In the genomic region with DNA sequence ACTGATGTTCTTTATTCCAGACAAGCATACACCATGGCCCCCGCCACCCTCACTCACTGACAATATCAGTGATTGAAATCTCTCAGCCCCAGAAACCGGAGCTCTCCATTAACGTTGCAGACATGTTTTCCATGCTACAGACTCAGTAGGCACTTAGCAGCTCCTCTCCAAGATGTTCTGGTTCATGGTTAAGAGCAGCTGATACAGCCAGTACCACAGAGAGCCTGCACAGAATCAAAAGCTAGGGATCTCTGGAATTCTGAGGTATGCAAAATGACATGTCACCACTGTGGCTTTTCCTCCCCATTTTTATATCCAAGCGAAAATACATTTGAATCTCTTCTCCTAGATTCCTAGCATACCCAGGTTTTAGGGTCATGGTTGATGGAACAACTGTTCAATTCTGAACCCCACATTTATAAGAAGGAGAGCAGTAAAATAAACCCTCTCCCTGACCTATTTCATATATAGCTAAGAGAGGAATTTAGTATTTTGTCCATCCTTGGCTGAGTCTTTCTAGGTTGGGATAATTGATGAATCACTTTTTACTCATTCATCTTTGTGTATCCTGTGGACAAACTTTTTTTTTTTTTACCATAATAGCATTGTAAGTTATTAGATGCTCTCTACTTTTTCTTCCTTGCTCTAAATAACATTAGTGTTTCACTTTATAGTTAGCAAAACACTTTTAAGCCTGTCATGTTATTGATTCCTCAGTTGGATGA, we compare ENCODE assay signal across 17 cellular contexts.
DNase-seq lines count a peak whose midpoint lies in the region; ATAC-seq and TF ChIP-seq lines count a peak whose summit lies in the region.
"Had no signal": no experiment of that assay in that cellular context is flagged by ENCODE, and none has a peak within 500 bp of the region (broad histone marks: within the 10 kb centered on the region; RNA-seq: fewer than 3 reads in every experiment).

No MANE protein-coding gene starts in this region.

- H3K9me3 Mint-ChIP-seq in WTC11 (peaks cover 14% of the 10 kb centered on the region; the same call in 1 of the 2 replicates), progenitor cell of endocrine pancreas (ENCODE audit: low read depth) (peaks cover 2% of the 10 kb centered on the region)
- peaks cover 19 to 26% of the 10 kb centered on the region in 2 donors for H3K9me3 Mint-ChIP-seq in activated naive CD4-positive, alpha-beta T cell treated with anti-CD3 and anti-CD28 coated beads, Interleukin-2, amount 50 U/mL, for 72 hours

- POLR2A ChIA-PET in WTC11 (lab: Charles Lee) = interaction anchor here (0.7 kb wide), 1 partner anchor 63 kb away, joined by 3 read pairs; no protein-coding TSS in a partner anchor

- DNase-seq in HS-5 (ENCODE audit: low read depth) (peak; percentile 37), WTC11 (ENCODE audit: low spot score) (no peak), epithelial cell of esophagus (ENCODE audit: low read depth) (peak; percentile 7), progenitor cell of endocrine pancreas (ENCODE audit: low spot score, unreplicated experiment) (no peak)
- DNase-seq in activated naive CD4-positive, alpha-beta T cell treated with anti-CD3 and anti-CD28 coated beads, Interleukin-2, amount 50 U/mL, for 72 hours (ENCODE audit: low spot score in 2 of 2) = no peak
- DNase-seq: DMS79, Kasumi-1, MM.1S, NCI-H1092 treated with DMSO at 0.1 percent for 48 hours, NCI-H146, NCI-H2029 treated with DMSO at 0.1 percent for 48 hours, NCI-H2171, NCI-H526, Right ventricle myocardium superior had no signal

- H3K27me3 Mint-ChIP-seq in WTC11 (ENCODE audit: low read depth) = no peaks in the 10 kb centered on the region
- no peaks in the 10 kb centered on the region for H3K27me3 Mint-ChIP-seq in progenitor cell of endocrine pancreas

- no peak overlapping the region for H3K4me3 Mint-ChIP-seq in WTC11
- H3K4me3 Mint-ChIP-seq in progenitor cell of endocrine pancreas (ENCODE audit: low read depth) = no peak overlapping the region

- CTCF ChIA-PET in WTC11 (lab: Charles Lee) = no interaction called here

- peaks cover 15% of the 10 kb centered on the region for H3K36me3 Mint-ChIP-seq in WTC11
- no peaks in the 10 kb centered on the region for H3K36me3 Mint-ChIP-seq in activated naive CD4-positive, alpha-beta T cell treated with anti-CD3 and anti-CD28 coated beads, Interleukin-2, amount 50 U/mL, for 72 hours
- H3K36me3 Mint-ChIP-seq in progenitor cell of endocrine pancreas (ENCODE audit: insufficient read depth) = peaks cover 4% of the 10 kb centered on the region

- H3K27ac Mint-ChIP-seq in WTC11 (peak overlapping the region; percentile 47; the same call in 1 of the 2 replicates), progenitor cell of endocrine pancreas (no peak overlapping the region)
- no peak overlapping the region for H3K27ac Mint-ChIP-seq in activated naive CD4-positive, alpha-beta T cell treated with anti-CD3 and anti-CD28 coated beads, Interleukin-2, amount 50 U/mL, for 72 hours

- H3K4me1 Mint-ChIP-seq in WTC11 = peaks cover 55% of the 10 kb centered on the region
- peaks cover 2% of the 10 kb centered on the region for H3K4me1 Mint-ChIP-seq in progenitor cell of endocrine pancreas (ENCODE audit: low read depth)

- no peak overlapping the region for H3K4me3 ChIP-seq in epithelial cell of esophagus (ENCODE audit: low read length)
- H3K4me3 ChIP-seq: SK-N-MC had no signal

- no peak for ATAC-seq in WTC11
- no peak for ATAC-seq in HG03520 (IDR thresholded peaks at IDR 0.05; ENCODE audit: unreplicated experiment)
- ATAC-seq in HG03565 (IDR thresholded peaks at IDR 0.05; ENCODE audit: unreplicated experiment) = no peak
- no peak for ATAC-seq in activated naive CD4-positive, alpha-beta T cell treated with anti-CD3 and anti-CD28 coated beads, Interleukin-2, amount 50 U/mL, for 72 hours

- TF ChIP-seq CTCF in WTC11 (IDR thresholded peaks at IDR 0.05) (no peak), epithelial cell of esophagus (IDR thresholded peaks at IDR 0.05; ENCODE audit: insufficient read depth, low read depth, low read length, missing control alignments) (no peak), progenitor cell of endocrine pancreas (IDR thresholded peaks at IDR 0.05; ENCODE audit: unreplicated experiment) (no peak)

TF ChIP-seq in WTC11, 78 proteins besides CTCF, POLR2A, EP300 and RAD21:
- TF ChIP-seq MYBL2 (CRISPR knock-in tag; IDR thresholded peaks at IDR 0.05) = no peak
- TF ChIP-seq, protein P1, sequence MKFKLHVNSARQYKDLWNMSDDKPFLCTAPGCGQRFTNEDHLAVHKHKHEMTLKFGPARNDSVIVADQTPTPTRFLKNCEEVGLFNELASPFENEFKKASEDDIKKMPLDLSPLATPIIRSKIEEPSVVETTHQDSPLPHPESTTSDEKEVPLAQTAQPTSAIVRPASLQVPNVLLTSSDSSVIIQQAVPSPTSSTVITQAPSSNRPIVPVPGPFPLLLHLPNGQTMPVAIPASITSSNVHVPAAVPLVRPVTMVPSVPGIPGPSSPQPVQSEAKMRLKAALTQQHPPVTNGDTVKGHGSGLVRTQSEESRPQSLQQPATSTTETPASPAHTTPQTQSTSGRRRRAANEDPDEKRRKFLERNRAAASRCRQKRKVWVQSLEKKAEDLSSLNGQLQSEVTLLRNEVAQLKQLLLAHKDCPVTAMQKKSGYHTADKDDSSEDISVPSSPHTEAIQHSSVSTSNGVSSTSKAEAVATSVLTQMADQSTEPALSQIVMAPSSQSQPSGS (CRISPR knock-in tag; IDR thresholded peaks at IDR 0.05; ENCODE audit: borderline replicate concordance, low read depth) = no peak
- TF ChIP-seq, protein P2, sequence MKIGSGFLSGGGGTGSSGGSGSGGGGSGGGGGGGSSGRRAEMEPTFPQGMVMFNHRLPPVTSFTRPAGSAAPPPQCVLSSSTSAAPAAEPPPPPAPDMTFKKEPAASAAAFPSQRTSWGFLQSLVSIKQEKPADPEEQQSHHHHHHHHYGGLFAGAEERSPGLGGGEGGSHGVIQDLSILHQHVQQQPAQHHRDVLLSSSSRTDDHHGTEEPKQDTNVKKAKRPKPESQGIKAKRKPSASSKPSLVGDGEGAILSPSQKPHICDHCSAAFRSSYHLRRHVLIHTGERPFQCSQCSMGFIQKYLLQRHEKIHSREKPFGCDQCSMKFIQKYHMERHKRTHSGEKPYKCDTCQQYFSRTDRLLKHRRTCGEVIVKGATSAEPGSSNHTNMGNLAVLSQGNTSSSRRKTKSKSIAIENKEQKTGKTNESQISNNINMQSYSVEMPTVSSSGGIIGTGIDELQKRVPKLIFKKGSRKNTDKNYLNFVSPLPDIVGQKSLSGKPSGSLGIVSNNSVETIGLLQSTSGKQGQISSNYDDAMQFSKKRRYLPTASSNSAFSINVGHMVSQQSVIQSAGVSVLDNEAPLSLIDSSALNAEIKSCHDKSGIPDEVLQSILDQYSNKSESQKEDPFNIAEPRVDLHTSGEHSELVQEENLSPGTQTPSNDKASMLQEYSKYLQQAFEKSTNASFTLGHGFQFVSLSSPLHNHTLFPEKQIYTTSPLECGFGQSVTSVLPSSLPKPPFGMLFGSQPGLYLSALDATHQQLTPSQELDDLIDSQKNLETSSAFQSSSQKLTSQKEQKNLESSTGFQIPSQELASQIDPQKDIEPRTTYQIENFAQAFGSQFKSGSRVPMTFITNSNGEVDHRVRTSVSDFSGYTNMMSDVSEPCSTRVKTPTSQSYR (CRISPR knock-in tag; IDR thresholded peaks at IDR 0.05) = no peak
- TF ChIP-seq, protein P3, sequence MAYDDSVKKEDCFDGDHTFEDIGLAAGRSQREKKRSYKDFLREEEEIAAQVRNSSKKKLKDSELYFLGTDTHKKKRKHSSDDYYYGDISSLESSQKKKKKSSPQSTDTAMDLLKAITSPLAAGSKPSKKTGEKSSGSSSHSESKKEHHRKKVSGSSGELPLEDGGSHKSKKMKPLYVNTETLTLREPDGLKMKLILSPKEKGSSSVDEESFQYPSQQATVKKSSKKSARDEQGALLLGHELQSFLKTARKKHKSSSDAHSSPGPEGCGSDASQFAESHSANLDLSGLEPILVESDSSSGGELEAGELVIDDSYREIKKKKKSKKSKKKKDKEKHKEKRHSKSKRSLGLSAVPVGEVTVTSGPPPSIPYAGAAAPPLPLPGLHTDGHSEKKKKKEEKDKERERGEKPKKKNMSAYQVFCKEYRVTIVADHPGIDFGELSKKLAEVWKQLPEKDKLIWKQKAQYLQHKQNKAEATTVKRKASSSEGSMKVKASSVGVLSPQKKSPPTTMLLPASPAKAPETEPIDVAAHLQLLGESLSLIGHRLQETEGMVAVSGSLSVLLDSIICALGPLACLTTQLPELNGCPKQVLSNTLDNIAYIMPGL (CRISPR knock-in tag; IDR thresholded peaks at IDR 0.05) = no peak
- TF ChIP-seq CBFB (CRISPR knock-in tag; IDR thresholded peaks at IDR 0.05; ENCODE audit: low read depth) = no peak
- no peak for TF ChIP-seq SMAD4 (CRISPR knock-in tag; IDR thresholded peaks at IDR 0.05)
- no peak for TF ChIP-seq ZNF423 (CRISPR knock-in tag; IDR thresholded peaks at IDR 0.05)
- TF ChIP-seq, protein P4, sequence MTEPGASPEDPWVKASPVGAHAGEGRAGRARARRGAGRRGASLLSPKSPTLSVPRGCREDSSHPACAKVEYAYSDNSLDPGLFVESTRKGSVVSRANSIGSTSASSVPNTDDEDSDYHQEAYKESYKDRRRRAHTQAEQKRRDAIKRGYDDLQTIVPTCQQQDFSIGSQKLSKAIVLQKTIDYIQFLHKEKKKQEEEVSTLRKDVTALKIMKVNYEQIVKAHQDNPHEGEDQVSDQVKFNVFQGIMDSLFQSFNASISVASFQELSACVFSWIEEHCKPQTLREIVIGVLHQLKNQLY (CRISPR knock-in tag; IDR thresholded peaks at IDR 0.05) = no peak
- TF ChIP-seq ETV6 (CRISPR knock-in tag; IDR thresholded peaks at IDR 0.05) = no peak

Comparison
In these comparisons a context has a peak if more than half of its experiments do, and no peak if none do; other contexts are left out.
1. DNase-seq: peak in HS-5 (single experiment) and epithelial cell of esophagus (single experiment); none in WTC11 (single experiment), activated naive CD4-positive, alpha-beta T cell treated with anti-CD3 and anti-CD28 coated beads, Interleukin-2, amount 50 U/mL, for 72 hours (0 of 2) and progenitor cell of endocrine pancreas (single experiment).